In genomic region chr5:173751266-173751600, GRCh38 we compare ENCODE assay signal across 1 cellular context.
TF ChIP-seq lines count a peak whose summit lies in the region.

No MANE protein-coding gene starts in this region.

TF ChIP-seq in H1, 55 proteins besides CTCF, POLR2A, EP300 and RAD21 (continued from another document):
- no peak for TF ChIP-seq CHD7 (IDR thresholded peaks at IDR 0.05; ENCODE audit: insufficient replicate concordance, low read length)
